Comparison of ENCODE assay signal across 18 cellular contexts in the genomic region with DNA sequence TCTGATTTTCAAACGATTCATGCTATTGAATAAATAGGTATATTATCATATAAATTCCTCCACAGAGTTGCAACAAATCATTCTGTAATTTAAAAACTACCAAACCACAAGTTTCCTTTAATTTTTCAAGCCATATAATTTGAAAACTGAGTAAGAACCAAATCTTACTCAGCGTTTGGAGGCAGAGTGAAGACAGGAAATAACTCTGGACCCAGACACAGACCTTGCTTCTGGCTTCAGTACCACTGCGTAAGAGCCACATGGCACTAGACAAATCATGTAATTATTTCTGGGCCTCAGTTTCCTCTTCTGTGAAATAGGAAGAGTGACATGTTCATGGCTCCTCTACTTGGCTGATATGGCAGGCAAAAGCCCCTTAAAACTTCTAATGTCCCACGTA.
DNase-seq lines count a peak whose midpoint lies in the region; ATAC-seq and TF ChIP-seq lines count a peak whose summit lies in the region.
"Had no signal": no experiment of that assay in that cellular context is flagged by ENCODE, and none has a peak within 500 bp of the region (broad histone marks: within the 10 kb centered on the region; RNA-seq: fewer than 3 reads in every experiment).

No MANE protein-coding gene starts in this region.

- ATAC-seq in HG03280 (IDR thresholded peaks at IDR 0.05; ENCODE audit: unreplicated experiment) (no peak), GM18502 (IDR thresholded peaks at IDR 0.05; ENCODE audit: poor library complexity, unreplicated experiment) (no peak)
- ATAC-seq: A549 had no signal

- CTCF ChIA-PET in SK-N-SH (lab: Yijun Ruan, JAX): no interaction called here

- TF ChIP-seq RAD21 in SK-N-SH (IDR thresholded peaks at IDR 0.05; ENCODE audit: low read length): no peak

- TF ChIP-seq EP300 in SK-N-SH (IDR thresholded peaks at IDR 0.05; ENCODE audit: borderline replicate concordance in 1 of 2, low read depth in 1 of 2, low read length in 1 of 2): no peak

- H3K79me2 ChIP-seq in SK-N-SH (ENCODE audit: insufficient read depth) (peaks cover 29% of the 10 kb centered on the region), osteoblast (ENCODE audit: insufficient read depth, low read length) (peaks cover 44% of the 10 kb centered on the region)

- no peaks in the 10 kb centered on the region for H3K9me2 ChIP-seq in SK-N-SH

- peaks cover 3% of the 10 kb centered on the region; the same call in 1 of the 2 replicates for H4K20me1 ChIP-seq in SK-N-SH (ENCODE audit: insufficient read depth)
- peaks cover 11% of the 10 kb centered on the region for H4K20me1 ChIP-seq in osteoblast (ENCODE audit: insufficient read depth, low read length)

- H3K9me3 ChIP-seq in SK-N-SH (no peaks in the 10 kb centered on the region), osteoblast (ENCODE audit: low read depth, low read length) (no peaks in the 10 kb centered on the region)
- H3K9me3 ChIP-seq: A549 had no signal

- TF ChIP-seq CTCF in AG10803 (conservative IDR thresholded peaks at IDR 0.05; ENCODE audit: low read length) (no peak), SK-N-SH (IDR thresholded peaks at IDR 0.05) (no peak), fibroblast of mammary gland (conservative IDR thresholded peaks at IDR 0.05; ENCODE audit: control insufficient read depth, insufficient read depth, low read depth, low read length) (no peak), osteoblast (IDR thresholded peaks at IDR 0.05; ENCODE audit: extremely low read depth, low read depth, low read length) (no peak)

- WGBS in SK-N-SH (ENCODE audit: low lambda C conversion rate): 40% methylated on average over 4 of the region's 4 CpGs

- H2AFZ ChIP-seq in SK-N-SH (ENCODE audit: low read depth) (no peak overlapping the region), osteoblast (ENCODE audit: low read length) (no peak overlapping the region)

- peaks cover 31% of the 10 kb centered on the region for H3F3A ChIP-seq in SK-N-SH (replicated peaks; ENCODE audit: insufficient read depth)

- H3K4me3 ChIP-seq in AG10803 (ENCODE audit: low read length) (no peak overlapping the region), SK-N-SH (ENCODE audit: low read depth in 2 of 2, low read length in 1 of 2) (no peak overlapping the region), fibroblast of mammary gland (ENCODE audit: control insufficient read depth, low read depth, low read length) (no peak overlapping the region), osteoblast (ENCODE audit: insufficient read depth, low read length) (no peak overlapping the region)
- H3K4me3 ChIP-seq: A549 had no signal

- peak overlapping the region; percentile 20 for H3K4me2 ChIP-seq in SK-N-SH
- no peak overlapping the region for H3K4me2 ChIP-seq in osteoblast (ENCODE audit: insufficient read depth, low read length)
- H3K4me2 ChIP-seq: A549 had no signal

- H3K36me3 ChIP-seq in SK-N-SH (replicated peaks in 1 of 2; ENCODE audit: control insufficient read depth in 1 of 2, insufficient read depth in 2 of 2, low read length in 1 of 2): peaks cover 34 to 51% of the 10 kb centered on the region in 2 experiments
- peaks cover 79% of the 10 kb centered on the region for H3K36me3 ChIP-seq in osteoblast (ENCODE audit: insufficient read depth, low read length)

- H3K9ac ChIP-seq in SK-N-SH: no peak overlapping the region

- POLR2A ChIA-PET in SK-N-SH (lab: Yijun Ruan, JAX): no interaction called here

- DNase-seq in AG10803 (ENCODE audit: low read depth) (peak; percentile 39), SK-N-SH (no peak), fibroblast of mammary gland (ENCODE audit: low read depth) (peak; percentile 38), osteoblast (ENCODE audit: insufficient read length, low spot score, missing footprints) (no peak), mesenteric fat pad (ENCODE audit: low spot score) (no peak), SIG-M5 treated with dmso at 0.1 percent for 504 hours (lab: John Stamatoyannopoulos, UW; ENCODE audit: unreplicated experiment) (no peak)
- DNase-seq: DMS 273 treated with DMSO at 0.1 percent for 48 hours, Kasumi-1, NCI-H1105, NCI-H1694, NCI-H2227 treated with DMSO at 0.1 percent for 48 hours, NCI-H524 treated with DMSO at 0.1 percent for 48 hours, SHP77 had no signal

- H3K27ac ChIP-seq in SK-N-SH (ENCODE audit: low read depth in 2 of 2, low read length in 1 of 2) (peak overlapping the region in 1 of 2 experiments; percentile 53; a peak in 2 of 4 replicates), osteoblast (ENCODE audit: low read depth, low read length) (peak overlapping the region; percentile 34)
- H3K27ac ChIP-seq: A549, C4-2B, HL-60 had no signal

- H3K27me3 ChIP-seq in SK-N-SH (ENCODE audit: insufficient read depth) (no peaks in the 10 kb centered on the region), osteoblast (ENCODE audit: insufficient read depth, low read length) (no peaks in the 10 kb centered on the region)

- H3K4me1 ChIP-seq in SK-N-SH (ENCODE audit: control insufficient read depth in 1 of 2, insufficient read depth in 2 of 2, low read depth in 1 of 2, low read length in 1 of 2) (peaks cover 0 to 23% of the 10 kb centered on the region in 2 experiments; a peak in 2 of 4 replicates), osteoblast (ENCODE audit: insufficient read depth, low read length) (peaks cover 31% of the 10 kb centered on the region)
- H3K4me1 ChIP-seq: A549 had no signal

TF ChIP-seq in SK-N-SH, 30 proteins besides CTCF, POLR2A, EP300 and RAD21:
- TF ChIP-seq POLR2AphosphoS5 (IDR thresholded peaks at IDR 0.05; ENCODE audit: low read depth, low read length) (peak; percentile 24; the same call in 1 of the 2 replicates), SIN3A (IDR thresholded peaks at IDR 0.05; ENCODE audit: borderline replicate concordance, low read depth, low read length) (no peak), TCF12 (IDR thresholded peaks at IDR 0.05) (peak; percentile 41), JUND (IDR thresholded peaks at IDR 0.05) (0 out of 2 replicates have a peak, but pooled peaks have one; percentile 6)
- TF ChIP-seq, protein P1, sequence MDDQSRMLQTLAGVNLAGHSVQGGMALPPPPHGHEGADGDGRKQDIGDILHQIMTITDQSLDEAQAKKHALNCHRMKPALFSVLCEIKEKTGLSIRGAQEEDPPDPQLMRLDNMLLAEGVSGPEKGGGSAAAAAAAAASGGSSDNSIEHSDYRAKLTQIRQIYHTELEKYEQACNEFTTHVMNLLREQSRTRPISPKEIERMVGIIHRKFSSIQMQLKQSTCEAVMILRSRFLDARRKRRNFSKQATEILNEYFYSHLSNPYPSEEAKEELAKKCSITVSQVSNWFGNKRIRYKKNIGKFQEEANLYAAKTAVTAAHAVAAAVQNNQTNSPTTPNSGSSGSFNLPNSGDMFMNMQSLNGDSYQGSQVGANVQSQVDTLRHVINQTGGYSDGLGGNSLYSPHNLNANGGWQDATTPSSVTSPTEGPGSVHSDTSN (IDR thresholded peaks at IDR 0.05): 0 out of 2 replicates have a peak, but pooled peaks have one; percentile 18
- TF ChIP-seq, protein P2, sequence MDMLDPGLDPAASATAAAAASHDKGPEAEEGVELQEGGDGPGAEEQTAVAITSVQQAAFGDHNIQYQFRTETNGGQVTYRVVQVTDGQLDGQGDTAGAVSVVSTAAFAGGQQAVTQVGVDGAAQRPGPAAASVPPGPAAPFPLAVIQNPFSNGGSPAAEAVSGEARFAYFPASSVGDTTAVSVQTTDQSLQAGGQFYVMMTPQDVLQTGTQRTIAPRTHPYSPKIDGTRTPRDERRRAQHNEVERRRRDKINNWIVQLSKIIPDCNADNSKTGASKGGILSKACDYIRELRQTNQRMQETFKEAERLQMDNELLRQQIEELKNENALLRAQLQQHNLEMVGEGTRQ (IDR thresholded peaks at IDR 0.05; ENCODE audit: borderline replicate concordance, low read depth, low read length): no peak

Comparison
In these comparisons a context has a peak if more than half of its experiments do, and no peak if none do; other contexts are left out.
1. DNase-seq: peak in AG10803 (single experiment) and fibroblast of mammary gland (single experiment); none in SK-N-SH (single experiment), osteoblast (single experiment), mesenteric fat pad (single experiment) and SIG-M5 treated with dmso at 0.1 percent for 504 hours (single experiment).